19 cellular contexts compared by ENCODE assay signal in the genomic region with DNA sequence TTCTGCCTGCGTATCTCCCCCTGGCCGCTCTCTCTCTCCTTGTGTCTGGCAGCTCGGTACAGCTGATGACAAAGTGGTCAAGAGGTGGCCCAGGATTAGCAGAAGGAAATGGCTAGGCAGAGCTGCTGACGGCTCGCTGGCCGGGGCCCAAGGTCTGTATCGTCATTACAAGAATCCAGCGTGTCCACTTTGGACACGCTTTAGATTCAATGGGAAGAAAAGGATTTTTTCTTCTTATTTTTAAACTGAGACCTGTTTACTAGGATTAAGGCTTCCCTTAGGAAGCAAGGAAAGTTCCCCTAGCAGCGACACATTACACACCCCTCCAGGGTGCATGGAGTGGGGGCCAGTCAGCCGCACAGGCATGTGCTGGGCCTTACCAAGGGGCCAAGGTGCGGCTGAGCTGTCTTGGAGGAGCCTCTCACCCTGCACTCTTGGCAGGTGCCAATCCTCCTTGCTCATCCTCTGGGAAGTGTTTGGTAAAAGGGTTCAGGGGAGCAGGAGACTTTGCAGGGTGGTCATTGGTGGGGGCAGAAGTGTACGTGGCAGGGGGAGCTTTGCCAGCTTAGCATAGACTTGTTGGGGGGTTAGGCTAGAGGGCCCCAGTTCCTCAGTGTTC.
DNase-seq lines count a peak whose midpoint lies in the region; TF ChIP-seq lines count a peak whose summit lies in the region.
"Had no signal": no experiment of that assay in that cellular context is flagged by ENCODE, and none has a peak within 500 bp of the region (broad histone marks: within the 10 kb centered on the region; RNA-seq: fewer than 3 reads in every experiment).

No MANE protein-coding gene starts in this region.

- H3K27ac ChIP-seq in liver (ENCODE audit: low read depth in 1 of 2, low read length in 2 of 2) (peak overlapping the region; percentile 31 to 38), substantia nigra (ENCODE audit: low read depth, low read length, poor library complexity, severe bottlenecking) (peak overlapping the region; percentile 19), esophagus muscularis mucosa (replicated peaks in 1 of 4) (peak overlapping the region in 2 of 4 donors; percentile 10 to 44)
- H3K27ac ChIP-seq: pancreas, Peyer's patch had no signal

- H3K9ac ChIP-seq in liver (ENCODE audit: low read depth in 1 of 2, low read length in 2 of 2): no peak overlapping the region

- DNase-seq in cardiac fibroblast (ENCODE audit: low read depth in 2 of 2) (peak; percentile 63 to 95), fibroblast of mammary gland (ENCODE audit: low read depth) (peak; percentile 18), substantia nigra (lab: John Stamatoyannopoulos, UW) (peak in 8 of 49 donors; percentile 17 to 60 (median 36)), SKM-1 (lab: John Stamatoyannopoulos, UW; ENCODE audit: unreplicated experiment) (no peak), NOMO-1 treated with dmso at 0.1 percent for 144 hours (lab: John Stamatoyannopoulos, UW; ENCODE audit: unreplicated experiment) (no peak), esophagus muscularis mucosa (ENCODE audit: extremely low spot score) (no peak), glomerular visceral epithelial cell (ENCODE audit: extremely low spot score) (no peak)
- DNase-seq: activated CD8-positive, alpha-beta memory T cell treated with anti-CD3 and anti-CD28 coated beads, Interleukin-2, amount 10 ng/mL, durations not matched to agents 7 days and 5 days; activated naive CD4-positive, alpha-beta T cell treated with anti-CD3 and anti-CD28 coated beads, Interleukin-2, amount 50 U/mL, for 16 hours; DND-41; glutamatergic neuron; NCI-H2107; NCI-H774; Peyer's patch; stimulated activated CD4-positive, alpha-beta T cell treated with anti-CD3 and anti-CD28 coated beads, Interleukin-15, amount 100 ng/mL, for 24 hours; T-cell had no signal

- no peak overlapping the region for H3K4me3 ChIP-seq in cardiac fibroblast (replicated peaks in 1 of 2; ENCODE audit: low read depth in 2 of 2, low read length in 2 of 2)
- H3K4me3 ChIP-seq in fibroblast of mammary gland (ENCODE audit: control insufficient read depth, low read depth, low read length): no peak overlapping the region
- no peak overlapping the region for H3K4me3 ChIP-seq in liver (ENCODE audit: low read depth in 1 of 3, low read length in 3 of 3)
- no peak overlapping the region for H3K4me3 ChIP-seq in esophagus muscularis mucosa
- H3K4me3 ChIP-seq: breast epithelium, pancreas, Peyer's patch had no signal

- H3K27me3 ChIP-seq in liver (ENCODE audit: control insufficient read depth in 4 of 4, insufficient read depth in 4 of 4, low read length in 3 of 4): no peaks in the 10 kb centered on the region
- H3K27me3 ChIP-seq in esophagus muscularis mucosa: no peaks in the 10 kb centered on the region
- H3K27me3 ChIP-seq: breast epithelium, pancreas, Peyer's patch had no signal

- H3K9me3 ChIP-seq in liver (ENCODE audit: control insufficient read depth in 4 of 4, low read length in 3 of 4): no peaks in the 10 kb centered on the region
- no peaks in the 10 kb centered on the region for H3K9me3 ChIP-seq in esophagus muscularis mucosa
- H3K9me3 ChIP-seq: breast epithelium, pancreas, Peyer's patch had no signal

- no peak for TF ChIP-seq POLR2A in esophagus muscularis mucosa (IDR thresholded peaks at IDR 0.05; ENCODE audit: low read depth)

- H3K36me3 ChIP-seq in liver (ENCODE audit: control insufficient read depth in 4 of 4, insufficient read depth in 3 of 4, low read depth in 1 of 4, low read length in 3 of 4): peaks cover 12 to 62% (median 25%) of the 10 kb centered on the region in 4 donors
- H3K36me3 ChIP-seq in esophagus muscularis mucosa: peaks cover 50 to 90% (median 83%) of the 10 kb centered on the region in 4 donors
- H3K36me3 ChIP-seq: breast epithelium had no signal

- peak in 1 of 2 donors; percentile 36 for TF ChIP-seq RAD21 in liver (IDR thresholded peaks at IDR 0.05)

- H3K4me1 ChIP-seq in liver (ENCODE audit: control insufficient read depth in 4 of 4, insufficient read depth in 4 of 4, low read length in 3 of 4) (peaks cover 0 to 8% (median 0%) of the 10 kb centered on the region in 4 donors), esophagus muscularis mucosa (peaks cover 0 to 15% (median 9%) of the 10 kb centered on the region in 4 donors)
- H3K4me1 ChIP-seq: breast epithelium, pancreas, Peyer's patch had no signal

- TF ChIP-seq EP300 in esophagus muscularis mucosa (IDR thresholded peaks at IDR 0.05): no peak

- intact Hi-C loops in esophagus muscularis mucosa (cut with DNase I): no loop called here

- 77% methylated on average over 13 of the region's 13 CpGs for WGBS in liver
- whole genome bisulfite sequencing in esophagus muscularis mucosa: 66% methylated on average over 13 of the region's 13 CpGs

- TF ChIP-seq CTCF in cardiac fibroblast (IDR thresholded peaks at IDR 0.05; ENCODE audit: low read depth, low read length): no peak
- no peak for TF ChIP-seq CTCF in fibroblast of mammary gland (conservative IDR thresholded peaks at IDR 0.05; ENCODE audit: control insufficient read depth, insufficient read depth, low read depth, low read length)
- TF ChIP-seq CTCF in liver (IDR thresholded peaks at IDR 0.05; ENCODE audit: low read depth, low read length, missing input control): no peak
- no peak for TF ChIP-seq CTCF in esophagus muscularis mucosa (IDR thresholded peaks at IDR 0.05)

TF ChIP-seq in liver, 16 proteins besides CTCF, POLR2A, EP300 and RAD21:
- TF ChIP-seq GABPA (IDR thresholded peaks at IDR 0.05 in 1 of 2, conservative IDR thresholded peaks at IDR 0.05 in 1 of 2) (no peak), RXRA (IDR thresholded peaks at IDR 0.05) (no peak), TAF1 (conservative IDR thresholded peaks at IDR 0.05) (no peak), HNF4G (IDR thresholded peaks at IDR 0.05) (no peak), ZBTB33 (IDR thresholded peaks at IDR 0.05) (no peak), FOXA2 (IDR thresholded peaks at IDR 0.05) (no peak), EGR1 (IDR thresholded peaks at IDR 0.05; ENCODE audit: low read depth in 2 of 2) (no peak), FOXA1 (IDR thresholded peaks at IDR 0.05) (no peak), JUND (IDR thresholded peaks at IDR 0.05) (no peak), HNF4A (conservative IDR thresholded peaks at IDR 0.05) (no peak), SP1 (IDR thresholded peaks at IDR 0.05) (peak; percentile 20), REST (IDR thresholded peaks at IDR 0.05) (no peak), NR2F2 (IDR thresholded peaks at IDR 0.05) (peak; percentile 95), YY1 (IDR thresholded peaks at IDR 0.05) (no peak), ATF3 (IDR thresholded peaks at IDR 0.05) (no peak)
- TF ChIP-seq, protein P1, sequence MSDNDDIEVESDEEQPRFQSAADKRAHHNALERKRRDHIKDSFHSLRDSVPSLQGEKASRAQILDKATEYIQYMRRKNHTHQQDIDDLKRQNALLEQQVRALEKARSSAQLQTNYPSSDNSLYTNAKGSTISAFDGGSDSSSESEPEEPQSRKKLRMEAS (IDR thresholded peaks at IDR 0.05): no peak

Comparison
In these comparisons a context has a peak if more than half of its experiments do, and no peak if none do; other contexts are left out.
1. DNase-seq: peak in cardiac fibroblast (2 of 2) and fibroblast of mammary gland (single experiment); none in SKM-1 (single experiment), NOMO-1 treated with dmso at 0.1 percent for 144 hours (single experiment), esophagus muscularis mucosa (single experiment) and glomerular visceral epithelial cell (single experiment).